In the genomic region with DNA sequence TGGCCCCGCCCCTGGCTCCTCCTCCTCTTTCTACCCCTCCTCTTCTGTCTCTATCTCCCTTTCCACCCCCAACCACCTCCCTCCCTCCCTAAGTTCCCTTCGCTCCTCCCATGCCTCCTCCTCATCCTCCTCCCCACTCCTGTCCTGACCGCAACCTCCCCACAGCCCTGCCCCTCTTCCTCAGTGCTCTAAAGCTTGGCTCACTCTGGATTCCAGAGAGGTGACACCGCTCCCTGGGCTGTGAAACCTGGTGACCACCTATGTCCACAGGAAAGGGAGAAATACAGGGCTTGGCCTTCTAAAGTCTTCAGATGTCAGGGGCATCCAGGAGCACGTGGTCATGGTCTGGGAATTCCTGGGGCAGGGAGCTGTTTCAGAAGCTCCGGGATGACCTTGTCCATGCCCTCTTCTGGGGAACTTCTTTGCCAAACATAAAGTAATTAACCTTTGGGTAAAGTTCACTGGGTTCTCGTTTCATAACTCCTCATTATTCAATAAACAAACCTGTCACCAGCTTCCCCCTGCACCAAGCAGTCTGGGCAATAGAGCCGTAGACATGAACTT, we compare ENCODE assay signal across 1 cellular context.
TF ChIP-seq lines count a peak whose summit lies in the region.

No MANE protein-coding gene starts in this region.

TF ChIP-seq in HepG2, 621 proteins besides CTCF, POLR2A, EP300 and RAD21 (continued from another document):
- TF ChIP-seq, protein P1, sequence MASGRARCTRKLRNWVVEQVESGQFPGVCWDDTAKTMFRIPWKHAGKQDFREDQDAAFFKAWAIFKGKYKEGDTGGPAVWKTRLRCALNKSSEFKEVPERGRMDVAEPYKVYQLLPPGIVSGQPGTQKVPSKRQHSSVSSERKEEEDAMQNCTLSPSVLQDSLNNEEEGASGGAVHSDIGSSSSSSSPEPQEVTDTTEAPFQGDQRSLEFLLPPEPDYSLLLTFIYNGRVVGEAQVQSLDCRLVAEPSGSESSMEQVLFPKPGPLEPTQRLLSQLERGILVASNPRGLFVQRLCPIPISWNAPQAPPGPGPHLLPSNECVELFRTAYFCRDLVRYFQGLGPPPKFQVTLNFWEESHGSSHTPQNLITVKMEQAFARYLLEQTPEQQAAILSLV (CRISPR knock-in tag; IDR thresholded peaks at IDR 0.05; ENCODE audit: borderline replicate concordance) = no peak
- TF ChIP-seq ZNF557 (CRISPR knock-in tag; IDR thresholded peaks at IDR 0.05) (no peak), NR2F1 (CRISPR knock-in tag; IDR thresholded peaks at IDR 0.05) (peak; percentile 76 to 84), ZNF788 (CRISPR knock-in tag; IDR thresholded peaks at IDR 0.05; ENCODE audit: borderline replicate concordance) (peak; percentile 56; the same call in 1 of the 2 replicates), MTF2 (CRISPR knock-in tag; IDR thresholded peaks at IDR 0.05; ENCODE audit: borderline replicate concordance) (no peak), ZNF543 (CRISPR knock-in tag; IDR thresholded peaks at IDR 0.05) (no peak), ZKSCAN5 (CRISPR knock-in tag; IDR thresholded peaks at IDR 0.05) (no peak), RNF2 (conservative IDR thresholded peaks at IDR 0.05; ENCODE audit: low read depth) (peak; percentile 34; the same call in 1 of the 2 replicates), SNAPC2 (CRISPR knock-in tag; IDR thresholded peaks at IDR 0.05) (no peak), ZNF264 (CRISPR knock-in tag; IDR thresholded peaks at IDR 0.05) (peak; percentile 78; the same call in 1 of the 2 replicates), HMGA1 (CRISPR knock-in tag; conservative IDR thresholded peaks at IDR 0.05) (no peak), ARHGAP35 (CRISPR knock-in tag; IDR thresholded peaks at IDR 0.05; ENCODE audit: borderline replicate concordance) (no peak), ZNF547 (CRISPR knock-in tag; IDR thresholded peaks at IDR 0.05) (no peak), DNMT3B (CRISPR knock-in tag; conservative IDR thresholded peaks at IDR 0.05) (no peak), FOXJ3 (CRISPR knock-in tag; IDR thresholded peaks at IDR 0.05; ENCODE audit: borderline replicate concordance) (peak; percentile 70; the same call in 1 of the 2 replicates), SP1 (IDR thresholded peaks at IDR 0.05) (no peak), SP1 (CRISPR knock-in tag; IDR thresholded peaks at IDR 0.05) (no peak), ZSCAN22 (CRISPR knock-in tag; IDR thresholded peaks at IDR 0.05) (no peak), ZNF530 (CRISPR knock-in tag; IDR thresholded peaks at IDR 0.05; ENCODE audit: low read depth) (no peak), ZC3H13 (CRISPR knock-in tag; IDR thresholded peaks at IDR 0.05) (no peak), ZNF777 (CRISPR knock-in tag; IDR thresholded peaks at IDR 0.05) (no peak), TBX3 (IDR thresholded peaks at IDR 0.05; ENCODE audit: borderline replicate concordance) (peak; percentile 7; the same call in 1 of the 2 replicates), ZNF703 (CRISPR knock-in tag; IDR thresholded peaks at IDR 0.05; ENCODE audit: borderline replicate concordance) (no peak), SMAD3 (CRISPR knock-in tag; IDR thresholded peaks at IDR 0.05) (no peak)
- TF ChIP-seq, protein P2, sequence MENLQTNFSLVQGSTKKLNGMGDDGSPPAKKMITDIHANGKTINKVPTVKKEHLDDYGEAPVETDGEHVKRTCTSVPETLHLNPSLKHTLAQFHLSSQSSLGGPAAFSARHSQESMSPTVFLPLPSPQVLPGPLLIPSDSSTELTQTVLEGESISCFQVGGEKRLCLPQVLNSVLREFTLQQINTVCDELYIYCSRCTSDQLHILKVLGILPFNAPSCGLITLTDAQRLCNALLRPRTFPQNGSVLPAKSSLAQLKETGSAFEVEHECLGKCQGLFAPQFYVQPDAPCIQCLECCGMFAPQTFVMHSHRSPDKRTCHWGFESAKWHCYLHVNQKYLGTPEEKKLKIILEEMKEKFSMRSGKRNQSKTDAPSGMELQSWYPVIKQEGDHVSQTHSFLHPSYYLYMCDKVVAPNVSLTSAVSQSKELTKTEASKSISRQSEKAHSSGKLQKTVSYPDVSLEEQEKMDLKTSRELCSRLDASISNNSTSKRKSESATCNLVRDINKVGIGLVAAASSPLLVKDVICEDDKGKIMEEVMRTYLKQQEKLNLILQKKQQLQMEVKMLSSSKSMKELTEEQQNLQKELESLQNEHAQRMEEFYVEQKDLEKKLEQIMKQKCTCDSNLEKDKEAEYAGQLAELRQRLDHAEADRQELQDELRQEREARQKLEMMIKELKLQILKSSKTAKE (CRISPR knock-in tag; IDR thresholded peaks at IDR 0.05; ENCODE audit: borderline replicate concordance) = peak; percentile 78; the same call in 1 of the 2 replicates
- TF ChIP-seq, protein P3, sequence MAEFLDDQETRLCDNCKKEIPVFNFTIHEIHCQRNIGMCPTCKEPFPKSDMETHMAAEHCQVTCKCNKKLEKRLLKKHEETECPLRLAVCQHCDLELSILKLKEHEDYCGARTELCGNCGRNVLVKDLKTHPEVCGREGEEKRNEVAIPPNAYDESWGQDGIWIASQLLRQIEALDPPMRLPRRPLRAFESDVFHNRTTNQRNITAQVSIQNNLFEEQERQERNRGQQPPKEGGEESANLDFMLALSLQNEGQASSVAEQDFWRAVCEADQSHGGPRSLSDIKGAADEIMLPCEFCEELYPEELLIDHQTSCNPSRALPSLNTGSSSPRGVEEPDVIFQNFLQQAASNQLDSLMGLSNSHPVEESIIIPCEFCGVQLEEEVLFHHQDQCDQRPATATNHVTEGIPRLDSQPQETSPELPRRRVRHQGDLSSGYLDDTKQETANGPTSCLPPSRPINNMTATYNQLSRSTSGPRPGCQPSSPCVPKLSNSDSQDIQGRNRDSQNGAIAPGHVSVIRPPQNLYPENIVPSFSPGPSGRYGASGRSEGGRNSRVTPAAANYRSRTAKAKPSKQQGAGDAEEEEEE (CRISPR knock-in tag; IDR thresholded peaks at IDR 0.05; ENCODE audit: borderline replicate concordance) = no peak
- TF ChIP-seq, protein P4, sequence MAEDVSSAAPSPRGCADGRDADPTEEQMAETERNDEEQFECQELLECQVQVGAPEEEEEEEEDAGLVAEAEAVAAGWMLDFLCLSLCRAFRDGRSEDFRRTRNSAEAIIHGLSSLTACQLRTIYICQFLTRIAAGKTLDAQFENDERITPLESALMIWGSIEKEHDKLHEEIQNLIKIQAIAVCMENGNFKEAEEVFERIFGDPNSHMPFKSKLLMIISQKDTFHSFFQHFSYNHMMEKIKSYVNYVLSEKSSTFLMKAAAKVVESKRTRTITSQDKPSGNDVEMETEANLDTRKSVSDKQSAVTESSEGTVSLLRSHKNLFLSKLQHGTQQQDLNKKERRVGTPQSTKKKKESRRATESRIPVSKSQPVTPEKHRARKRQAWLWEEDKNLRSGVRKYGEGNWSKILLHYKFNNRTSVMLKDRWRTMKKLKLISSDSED (CRISPR knock-in tag; IDR thresholded peaks at IDR 0.05) = no peak
- TF ChIP-seq, protein P5, sequence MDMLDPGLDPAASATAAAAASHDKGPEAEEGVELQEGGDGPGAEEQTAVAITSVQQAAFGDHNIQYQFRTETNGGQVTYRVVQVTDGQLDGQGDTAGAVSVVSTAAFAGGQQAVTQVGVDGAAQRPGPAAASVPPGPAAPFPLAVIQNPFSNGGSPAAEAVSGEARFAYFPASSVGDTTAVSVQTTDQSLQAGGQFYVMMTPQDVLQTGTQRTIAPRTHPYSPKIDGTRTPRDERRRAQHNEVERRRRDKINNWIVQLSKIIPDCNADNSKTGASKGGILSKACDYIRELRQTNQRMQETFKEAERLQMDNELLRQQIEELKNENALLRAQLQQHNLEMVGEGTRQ (IDR thresholded peaks at IDR 0.05; ENCODE audit: low read depth, low read length) = peak; percentile 43; the same call in 1 of the 2 replicates
- TF ChIP-seq, protein P5 (CRISPR knock-in tag; IDR thresholded peaks at IDR 0.05; ENCODE audit: borderline replicate concordance) = peak; percentile 72; the same call in 1 of the 2 replicates
- TF ChIP-seq, protein P6, sequence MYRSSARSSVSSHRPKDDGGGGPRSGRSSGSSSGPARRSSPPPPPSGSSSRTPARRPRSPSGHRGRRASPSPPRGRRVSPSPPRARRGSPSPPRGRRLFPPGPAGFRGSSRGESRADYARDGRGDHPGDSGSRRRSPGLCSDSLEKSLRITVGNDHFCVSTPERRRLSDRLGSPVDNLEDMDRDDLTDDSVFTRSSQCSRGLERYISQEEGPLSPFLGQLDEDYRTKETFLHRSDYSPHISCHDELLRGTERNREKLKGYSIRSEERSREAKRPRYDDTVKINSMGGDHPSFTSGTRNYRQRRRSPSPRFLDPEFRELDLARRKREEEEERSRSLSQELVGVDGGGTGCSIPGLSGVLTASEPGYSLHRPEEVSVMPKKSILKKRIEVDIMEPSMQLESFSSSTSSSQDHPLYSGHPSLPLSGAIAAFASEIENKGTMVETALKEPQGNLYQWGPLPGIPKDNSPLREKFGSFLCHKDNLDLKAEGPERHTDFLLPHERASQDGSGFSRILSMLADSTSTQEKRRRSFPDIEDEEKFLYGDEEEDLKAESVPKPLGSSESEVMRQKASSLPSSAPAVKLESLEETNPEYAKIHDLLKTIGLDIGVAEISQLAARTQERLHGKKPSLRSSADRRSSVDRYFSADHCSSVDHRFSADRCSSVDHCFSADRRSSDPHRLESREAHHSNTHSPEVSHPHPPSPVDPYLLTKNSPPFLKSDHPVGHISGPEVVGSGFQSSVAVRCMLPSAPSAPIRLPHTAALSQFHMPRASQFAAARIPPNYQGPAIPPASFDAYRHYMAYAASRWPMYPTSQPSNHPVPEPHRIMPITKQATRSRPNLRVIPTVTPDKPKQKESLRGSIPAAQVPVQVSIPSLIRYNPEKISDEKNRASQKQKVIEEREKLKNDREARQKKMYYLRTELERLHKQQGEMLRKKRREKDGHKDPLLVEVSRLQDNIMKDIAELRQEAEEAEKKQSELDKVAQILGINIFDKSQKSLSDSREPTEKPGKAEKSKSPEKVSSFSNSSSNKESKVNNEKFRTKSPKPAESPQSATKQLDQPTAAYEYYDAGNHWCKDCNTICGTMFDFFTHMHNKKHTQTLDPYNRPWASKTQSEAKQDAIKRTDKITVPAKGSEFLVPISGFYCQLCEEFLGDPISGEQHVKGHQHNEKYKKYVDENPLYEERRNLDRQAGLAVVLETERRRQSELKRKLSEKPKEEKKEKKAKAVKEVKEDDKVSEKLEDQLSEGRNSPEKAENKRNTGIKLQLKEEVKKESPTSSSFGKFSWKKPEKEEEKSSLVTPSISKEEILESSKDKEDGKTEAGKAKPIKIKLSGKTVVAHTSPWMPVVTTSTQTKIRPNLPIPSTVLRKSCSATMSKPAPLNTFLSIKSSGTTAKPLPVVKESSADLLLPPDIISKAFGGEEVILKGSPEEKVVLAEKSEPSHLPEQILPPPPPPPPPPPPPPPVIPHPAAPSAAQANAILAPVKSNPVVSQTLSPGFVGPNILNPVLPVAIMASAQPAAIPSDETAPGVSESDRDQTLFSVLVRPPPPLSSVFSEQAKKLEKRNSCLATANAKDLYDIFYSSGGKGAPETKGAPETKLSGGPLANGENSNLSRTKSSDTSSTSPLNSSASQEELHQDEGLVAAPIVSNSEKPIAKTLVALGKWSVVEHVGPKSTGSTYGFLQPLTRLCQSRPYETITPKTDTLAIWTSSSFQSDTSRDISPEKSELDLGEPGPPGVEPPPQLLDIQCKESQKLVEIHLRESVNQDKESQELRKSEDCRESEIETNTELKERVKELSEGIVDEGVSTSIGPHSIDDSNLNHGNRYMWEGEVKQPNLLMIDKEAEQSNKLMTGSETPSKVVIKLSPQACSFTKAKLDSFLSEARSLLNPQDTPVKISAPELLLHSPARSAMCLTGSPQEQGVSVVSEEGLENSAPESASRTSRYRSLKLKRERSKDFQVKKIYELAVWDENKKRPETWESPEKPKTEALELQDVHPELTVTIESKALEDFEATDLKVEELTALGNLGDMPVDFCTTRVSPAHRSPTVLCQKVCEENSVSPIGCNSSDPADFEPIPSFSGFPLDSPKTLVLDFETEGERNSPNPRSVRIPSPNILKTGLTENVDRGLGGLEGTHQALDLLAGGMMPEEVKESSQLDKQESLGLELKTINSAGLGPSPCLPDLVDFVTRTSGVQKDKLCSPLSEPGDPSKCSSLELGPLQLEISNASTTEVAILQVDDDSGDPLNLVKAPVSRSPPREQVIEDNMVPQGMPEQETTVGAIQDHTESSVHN (CRISPR knock-in tag; IDR thresholded peaks at IDR 0.05) = no peak
